Comparison of ENCODE assay signal across 8 cellular contexts in the genomic region with DNA sequence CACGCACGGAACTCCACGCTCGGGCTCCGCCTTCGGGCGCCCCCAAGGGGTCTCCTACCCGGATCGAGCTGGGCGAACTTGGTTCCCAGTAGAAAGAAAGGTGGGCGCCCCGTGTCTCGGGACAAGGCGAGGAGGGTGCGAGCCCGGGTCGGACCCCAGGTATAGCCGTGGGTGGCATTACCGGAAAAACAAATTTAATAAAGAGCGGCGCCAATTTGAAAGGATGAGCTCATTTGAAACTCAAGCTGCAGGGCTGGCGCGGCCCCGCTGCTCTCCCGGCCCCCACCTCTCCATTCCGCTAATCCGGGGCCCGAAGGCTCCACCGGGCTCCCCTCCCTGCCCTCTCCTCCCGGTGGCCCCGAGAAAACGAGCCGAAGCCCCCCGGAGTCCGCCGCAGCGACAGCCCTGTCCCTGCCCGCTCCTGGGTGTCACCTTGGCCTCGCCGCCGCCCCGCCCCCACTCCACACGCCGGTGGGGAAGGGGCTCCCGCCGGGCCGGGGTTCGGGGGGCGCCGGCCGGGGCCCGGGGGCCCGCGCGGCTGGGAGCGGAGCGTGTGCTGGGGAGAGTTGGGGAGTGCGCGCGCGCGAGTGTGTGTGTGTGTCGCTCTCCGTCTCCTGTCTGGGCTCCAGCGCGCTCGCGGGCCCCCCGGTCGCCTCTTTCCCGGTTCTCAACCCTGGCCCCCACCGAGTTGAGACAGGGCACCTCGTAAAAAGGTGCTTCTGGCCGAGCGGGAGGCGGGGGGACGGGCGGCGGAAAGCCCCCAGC. TPM values are rescaled to one million over a fixed set of nuclear protein-coding genes. Genes with fewer than 3 reads are reported as not detected.
DNase-seq lines count a peak whose midpoint lies in the region; TF ChIP-seq lines count a peak whose summit lies in the region.

No MANE protein-coding gene starts in this region.

- H3K27me3 ChIP-seq in OCI-LY3 (ENCODE audit: low read depth, low read length) (peaks cover 43% of the 10 kb centered on the region), skeletal muscle tissue (ENCODE audit: control insufficient read depth in 3 of 3, insufficient read depth in 3 of 3, low read length in 3 of 3) (peaks cover 43 to 62% (median 44%) of the 10 kb centered on the region in 3 donors)

- no peak for TF ChIP-seq CTCF in OCI-LY3 (IDR thresholded peaks at IDR 0.05; ENCODE audit: low read depth, low read length)

- H3K9me3 ChIP-seq in OCI-LY3 (ENCODE audit: insufficient read depth, low read length) (no peaks in the 10 kb centered on the region), skeletal muscle tissue (ENCODE audit: control insufficient read depth in 3 of 3, low read length in 3 of 3) (peaks cover 0 to 2% (median 0%) of the 10 kb centered on the region in 3 donors)

- H2AFZ ChIP-seq in OCI-LY3 (ENCODE audit: low read depth, low read length), result peak overlapping the region; percentile 64

- no peaks in the 10 kb centered on the region for H3K36me3 ChIP-seq in OCI-LY3 (replicated peaks; ENCODE audit: low read depth, low read length)
- H3K36me3 ChIP-seq in skeletal muscle tissue (ENCODE audit: control insufficient read depth in 3 of 3, insufficient read depth in 3 of 3, low read length in 3 of 3), result no peaks in the 10 kb centered on the region

- no peaks in the 10 kb centered on the region for H3K79me2 ChIP-seq in OCI-LY3 (ENCODE audit: low read length)

- peak overlapping the region; percentile 73 for H3K4me3 ChIP-seq in OCI-LY3 (ENCODE audit: low read length)
- H3K4me3 ChIP-seq in iPS-11a (ENCODE audit: low read depth, low read length), result peak overlapping the region; percentile 85
- H3K4me3 ChIP-seq in skeletal muscle tissue (ENCODE audit: low read length in 3 of 3), result peak overlapping the region; percentile 41 to 59 (median 59)

- H3K4me1 ChIP-seq in OCI-LY3 (ENCODE audit: low read length) (no peaks in the 10 kb centered on the region), skeletal muscle tissue (ENCODE audit: control insufficient read depth in 3 of 3, insufficient read depth in 3 of 3, low read length in 3 of 3) (peaks cover 6 to 14% (median 11%) of the 10 kb centered on the region in 3 donors)

- no peak overlapping the region for H3K27ac ChIP-seq in OCI-LY3 (ENCODE audit: low read length)
- no peak overlapping the region for H3K27ac ChIP-seq in skeletal muscle tissue (ENCODE audit: low read depth, low read length)

- DNase-seq in NCI-H146 (lab: John Stamatoyannopoulos, UW) (peak; percentile 38), NCI-H146 treated with DMSO at 0.1 percent for 48 hours (lab: John Stamatoyannopoulos, UW; ENCODE audit: unreplicated experiment) (no peak), astrocyte of the hippocampus (ENCODE audit: low read depth, low spot score) (peak; percentile 70), NCI-H1436 (lab: John Stamatoyannopoulos, UW) (no peak)
- no peak for DNase-seq in effector CD4-positive, alpha-beta T cell

- peak overlapping the region; percentile 62 for H3K4me2 ChIP-seq in OCI-LY3 (ENCODE audit: low read length)

- H3K9ac ChIP-seq in OCI-LY3 (ENCODE audit: low read length) (peak overlapping the region; percentile 41), skeletal muscle tissue (ENCODE audit: low read depth in 1 of 3, low read length in 3 of 3) (peak overlapping the region in 2 of 3 donors; percentile 54 to 71)

- H4K20me1 ChIP-seq in OCI-LY3 (ENCODE audit: insufficient read depth, low read length), result no peaks in the 10 kb centered on the region

RNA-seq across cellular contexts. Expression of gene IGF2BP2, which starts 1.4 kb away (rescaled TPM):
- total RNA-seq in skeletal muscle tissue, result 26.6 TPM

Comparison
In these comparisons a context has a peak if more than half of its experiments do, and no peak if none do; other contexts are left out.
1. DNase-seq: peak in NCI-H146 (single experiment) and astrocyte of the hippocampus (single experiment); none in NCI-H146 treated with DMSO at 0.1 percent for 48 hours (single experiment), NCI-H1436 (single experiment) and effector CD4-positive, alpha-beta T cell (single experiment).
2. Peak in every context shown above with its lines, with median percentiles within 50 percentile points of each other: H3K4me3 ChIP-seq.